In genomic region chr17:82287849-82288601, GRCh38 we compare ENCODE assay signal across 9 cellular contexts. TPM values are rescaled to one million over a fixed set of nuclear protein-coding genes. Genes with fewer than 3 reads are reported as not detected.
DNase-seq lines count a peak whose midpoint lies in the region; ATAC-seq, FAIRE-seq and TF ChIP-seq lines count a peak whose summit lies in the region.
"Had no signal": no experiment of that assay in that cellular context is flagged by ENCODE, and none has a peak within 500 bp of the region (broad histone marks: within the 10 kb centered on the region; RNA-seq: fewer than 3 reads in every experiment).

No MANE protein-coding gene starts in this region.

- peaks cover 5% of the 10 kb centered on the region for H3K79me2 ChIP-seq in HepG2 (ENCODE audit: insufficient read depth, low read length)
- H3K79me2 ChIP-seq in mesendoderm (ENCODE audit: control insufficient read depth, insufficient read depth, low read length): no peaks in the 10 kb centered on the region

- H3K27me3 ChIP-seq in HepG2 (ENCODE audit: control insufficient read depth in 1 of 2, insufficient read depth in 2 of 2, low read length in 2 of 2): peaks cover 0 to 5% of the 10 kb centered on the region in 2 experiments; a peak in 4 of 5 replicates
- no peaks in the 10 kb centered on the region for H3K27me3 ChIP-seq in H7 (ENCODE audit: control insufficient read depth, insufficient read depth, low read length)
- no peaks in the 10 kb centered on the region for H3K27me3 ChIP-seq in mesendoderm (ENCODE audit: insufficient read depth, low read length, poor library complexity)
- H3K27me3 ChIP-seq in effector memory CD4-positive, alpha-beta T cell (replicated peaks; ENCODE audit: control insufficient read depth, insufficient read depth, low read length, poor library complexity, severe bottlenecking): no peaks in the 10 kb centered on the region

- peak; percentile 68 for FAIRE-seq in HepG2 (lab: Jason Lieb, UNC)

- 0 out of 2 replicates have a peak overlapping the region, but pooled peaks have one; percentile 6 for H3K4me3 ChIP-seq in LNCaP clone FGC (ENCODE audit: low read depth, low read length)
- H3K4me3 ChIP-seq in HepG2 (replicated peaks in 1 of 3; ENCODE audit: insufficient read depth in 1 of 3, low read depth in 2 of 3, low read length in 3 of 3): no peak overlapping the region
- H3K4me3 ChIP-seq in H7 (ENCODE audit: insufficient read depth, low read depth, low read length): no peak overlapping the region
- no peak overlapping the region for H3K4me3 ChIP-seq in mesendoderm (ENCODE audit: low read length)
- H3K4me3 ChIP-seq in effector memory CD4-positive, alpha-beta T cell (ENCODE audit: insufficient read depth, low read depth, low read length, poor library complexity, severe bottlenecking): no peak overlapping the region

- POLR2A ChIA-PET in HepG2 (lab: Yijun Ruan, JAX): interaction anchor here (0.7 to 2.9 kb wide), 5 partner anchors 10 to 20 kb away, joined by 3 to 23 read pairs (median 6); partner anchors contain the start of gene CSNK1D

- peak; percentile 71 for DNase-seq in AG08396 (ENCODE audit: low spot score)
- DNase-seq in LNCaP clone FGC (ENCODE audit: low read depth): peak; percentile 100
- peak; percentile 97 for DNase-seq in HepG2 (ENCODE audit: low spot score)
- DNase-seq in H7: no peak
- no peak for DNase-seq in mesendoderm
- DNase-seq in effector memory CD4-positive, alpha-beta T cell: no peak
- DNase-seq: nephron progenitor cell had no signal

- H3K36me3 ChIP-seq in HepG2 (replicated peaks in 1 of 2; ENCODE audit: control insufficient read depth in 1 of 2, insufficient read depth in 2 of 2, low read length in 2 of 2): no peaks in the 10 kb centered on the region
- H3K36me3 ChIP-seq in H7 (replicated peaks; ENCODE audit: control insufficient read depth, insufficient read depth, low read length): no peaks in the 10 kb centered on the region
- no peaks in the 10 kb centered on the region for H3K36me3 ChIP-seq in mesendoderm (ENCODE audit: control insufficient read depth, insufficient read depth, low read length)
- H3K36me3 ChIP-seq in effector memory CD4-positive, alpha-beta T cell (ENCODE audit: control insufficient read depth, insufficient read depth, low read length): no peaks in the 10 kb centered on the region

- no peak overlapping the region for H2AK5ac ChIP-seq in mesendoderm (ENCODE audit: low read length)

- no peak overlapping the region for H2BK120ac ChIP-seq in mesendoderm (ENCODE audit: low read depth, low read length)

- H3K27ac ChIP-seq in VCaP (peak overlapping the region; percentile 84), HepG2 (ENCODE audit: extremely low read length, insufficient read depth, low read length) (peak overlapping the region; percentile 49), mesendoderm (ENCODE audit: low read depth, low read length) (no peak overlapping the region)
- no peak overlapping the region for H3K27ac ChIP-seq in effector memory CD4-positive, alpha-beta T cell (ENCODE audit: insufficient read depth, low read length, poor library complexity, severe bottlenecking)

- no peak overlapping the region for H4K8ac ChIP-seq in mesendoderm (ENCODE audit: low read depth, low read length)

- peak in 1 of 2 experiments; percentile 61; a peak in 2 of 4 replicates for TF ChIP-seq POLR2A in HepG2 (IDR thresholded peaks at IDR 0.05; ENCODE audit: insufficient read depth in 1 of 2, low read depth in 2 of 2, low read length in 2 of 2)

- H3K4ac ChIP-seq in mesendoderm (ENCODE audit: low read depth, low read length): no peak overlapping the region

- no peak overlapping the region for H2BK15ac ChIP-seq in mesendoderm (replicated peaks; ENCODE audit: low read depth)

- no peak for TF ChIP-seq RAD21 in HepG2 (CRISPR knock-in tag; IDR thresholded peaks at IDR 0.05)

- no peaks in the 10 kb centered on the region for H3K9me3 Mint-ChIP-seq in activated T-helper 17 cell treated with anti-CD3 and anti-CD28 coated beads, Interleukin-2, amount 50 U/mL, for 72 hours

- no peak overlapping the region for H3K18ac ChIP-seq in mesendoderm (ENCODE audit: low read length)

- H2AFZ ChIP-seq in HepG2 (ENCODE audit: low read length): no peak overlapping the region

- H3K36me3 Mint-ChIP-seq in activated T-helper 17 cell treated with anti-CD3 and anti-CD28 coated beads, Interleukin-2, amount 50 U/mL, for 72 hours (ENCODE audit: low read depth): peaks cover 5% of the 10 kb centered on the region

- H3K9ac ChIP-seq in HepG2 (ENCODE audit: insufficient read depth, low read depth, low read length) (peak overlapping the region; percentile 18; the same call in 1 of the 2 replicates), mesendoderm (ENCODE audit: low read length) (no peak overlapping the region)

- no peak overlapping the region for H3K27ac Mint-ChIP-seq in activated T-helper 17 cell treated with anti-CD3 and anti-CD28 coated beads, Interleukin-2, amount 50 U/mL, for 72 hours
- H3K27ac Mint-ChIP-seq: nephron progenitor cell had no signal

- H3K4me2 ChIP-seq in HepG2 (ENCODE audit: low read depth, low read length) (peak overlapping the region; percentile 35), mesendoderm (ENCODE audit: low read length) (no peak overlapping the region)

- H3K23ac ChIP-seq in mesendoderm (ENCODE audit: low read length): no peak overlapping the region

- BruUV-seq in HepG2 (replicated peaks; lab: Mats Ljungman, UMichigan): no TSS peak

- H3K79me1 ChIP-seq in mesendoderm (ENCODE audit: low read length): no peaks in the 10 kb centered on the region

- no peak overlapping the region for H3K56ac ChIP-seq in mesendoderm (ENCODE audit: low read length)

- TF ChIP-seq CTCF in LNCaP clone FGC (IDR thresholded peaks at IDR 0.05; ENCODE audit: control insufficient read depth, extremely low read depth, insufficient read depth) (no peak), VCaP (conservative IDR thresholded peaks at IDR 0.05) (no peak), HepG2 (CRISPR knock-in tag; IDR thresholded peaks at IDR 0.05) (peak; percentile 31; the same call in 1 of the 2 replicates)

- no peak overlapping the region for H2BK5ac ChIP-seq in mesendoderm (ENCODE audit: low read length)

- H4K5ac ChIP-seq in mesendoderm (ENCODE audit: low read length): no peak overlapping the region

- peak; percentile 47 for ATAC-seq in HepG2
- ATAC-seq in activated T-helper 17 cell treated with anti-CD3 and anti-CD28 coated beads, Interleukin-2, amount 50 U/mL, for 72 hours (replicated peaks): no peak

- H4K20me1 ChIP-seq in HepG2 (ENCODE audit: insufficient read depth, low read length): no peaks in the 10 kb centered on the region

- TF ChIP-seq EP300 in HepG2 (IDR thresholded peaks at IDR 0.05; ENCODE audit: low read depth in 2 of 2, low read length in 2 of 2): peak; percentile 81 to 88
- TF ChIP-seq EP300 in HepG2 (CRISPR knock-in tag; IDR thresholded peaks at IDR 0.05; ENCODE audit: borderline replicate concordance): peak; percentile 90; the same call in 1 of the 2 replicates

- in situ Hi-C loops in HepG2 (cut with HindIII; ENCODE audit: extremely low pct_ligation_motif_present, low pct_unique_long_range_greater_than_20kb): no loop called here

- H3K4me1 ChIP-seq in HepG2 (ENCODE audit: insufficient read depth, low read length) (peaks cover 70% of the 10 kb centered on the region), mesendoderm (ENCODE audit: control insufficient read depth, low read depth, low read length) (no peaks in the 10 kb centered on the region)
- H3K4me1 ChIP-seq in effector memory CD4-positive, alpha-beta T cell (ENCODE audit: control insufficient read depth, insufficient read depth, low read length, poor library complexity, severe bottlenecking): peaks cover 9% of the 10 kb centered on the region

- 8% methylated on average over 17 of the region's 17 CpGs for WGBS in HepG2 (ENCODE audit: low lambda C conversion rate)
- WGBS in mesendoderm (ENCODE audit: extremely low coverage, insufficient coverage, low lambda C conversion rate): no CpG with 5 or more reads among the region's 17 CpGs

- H3K27me3 Mint-ChIP-seq in activated T-helper 17 cell treated with anti-CD3 and anti-CD28 coated beads, Interleukin-2, amount 50 U/mL, for 72 hours: no peaks in the 10 kb centered on the region

- intact Hi-C loops in HepG2 (cut with micrococcal nuclease; ENCODE audit: unreplicated experiment): no loop called here

- H3K4me3 Mint-ChIP-seq in activated T-helper 17 cell treated with anti-CD3 and anti-CD28 coated beads, Interleukin-2, amount 50 U/mL, for 72 hours: no peak overlapping the region
- H3K4me3 Mint-ChIP-seq: nephron progenitor cell had no signal

- no peaks in the 10 kb centered on the region for H3K9me3 ChIP-seq in HepG2 (ENCODE audit: low read length)
- no peaks in the 10 kb centered on the region for H3K9me3 ChIP-seq in effector memory CD4-positive, alpha-beta T cell (ENCODE audit: control insufficient read depth, low read length)

- CTCF ChIA-PET in HepG2 (lab: Yijun Ruan, JAX; ENCODE audit: low intra/inter-chr PET ratio, low total read pairs): no interaction called here

- H3K4me1 Mint-ChIP-seq in activated T-helper 17 cell treated with anti-CD3 and anti-CD28 coated beads, Interleukin-2, amount 50 U/mL, for 72 hours: peaks cover 13% of the 10 kb centered on the region

RNA-seq across cellular contexts. Expression of gene CSNK1D, which starts 14.5 kb away (rescaled TPM):
- total RNA-seq in HepG2 (2016; rRNA removed; fragmentation: Illumina TruSeq; extraction: Trizol): 28.4 and 31.5 TPM in 2 replicates
- total RNA-seq in HepG2 (2016; cell fraction: cytosol; rRNA removed; fragmentation: Illumina TruSeq; extraction: Trizol; ENCODE audit: low read depth): 19.2 and 20.4 TPM in 2 replicates
- 23.0 and 34.1 TPM in 2 replicates for total RNA-seq in HepG2 (2016; cell fraction: insoluble cytoplasmic fraction; rRNA removed; fragmentation: Illumina TruSeq; extraction: Trizol)
- total RNA-seq in HepG2 (2016; cell fraction: membrane; rRNA removed; fragmentation: Illumina TruSeq; extraction: Trizol): 24.3 and 26.6 TPM in 2 replicates
- total RNA-seq in HepG2 (2016; cell fraction: nucleus; rRNA removed; fragmentation: Illumina TruSeq; extraction: Trizol): 42.8 and 45.6 TPM in 2 replicates
- polyA plus RNA-seq in HepG2 (2011; rRNA removed): 128 and 148 TPM in 2 replicates
- polyA plus RNA-seq in HepG2 (2011; cell fraction: cytosol; rRNA removed): 81.5 and 90.2 TPM in 2 replicates
- polyA plus RNA-seq in HepG2 (2011; cell fraction: nucleus; rRNA removed): 1,010 and 1,066 TPM in 2 replicates
- polyA plus RNA-seq in HepG2 (2012): 164 and 234 TPM in 2 replicates
- 19.6 and 21.8 TPM in 2 replicates for polyA plus RNA-seq in HepG2 (2016; cell fraction: cytosol; fragmentation: Illumina TruSeq; extraction: Trizol; ENCODE audit: low read depth)
- polyA plus RNA-seq in HepG2 (2016; cell fraction: insoluble cytoplasmic fraction; fragmentation: Illumina TruSeq; extraction: Trizol; ENCODE audit: low read depth): 71.8 and 89.7 TPM in 2 replicates
- polyA plus RNA-seq in HepG2 (2016; cell fraction: membrane; fragmentation: Illumina TruSeq; extraction: Trizol; ENCODE audit: low read depth): 40.8 and 42.7 TPM in 2 replicates
- 316 and 342 TPM in 2 replicates for polyA plus RNA-seq in HepG2 (2016; cell fraction: nucleus; fragmentation: Illumina TruSeq; extraction: Trizol; ENCODE audit: insufficient read depth, low read depth)
- polyA minus RNA-seq in HepG2 (2011; rRNA and poly(A)+ RNA removed; ENCODE audit: low replicate concordance): 78.0 and 103 TPM in 2 replicates
- polyA minus RNA-seq in HepG2 (2011; cell fraction: cytosol; rRNA and poly(A)+ RNA removed): 51.7 and 60.9 TPM in 2 replicates
- 117 and 118 TPM in 2 replicates for polyA minus RNA-seq in HepG2 (2011; cell fraction: nucleus; rRNA and poly(A)+ RNA removed)
- total RNA-seq in H7 (2014; rRNA removed; shearing (Covaris generic)): 31.7 and 37.3 TPM in 2 replicates
- polyA plus RNA-seq in mesendoderm (2013, experiment 1 of 2): 76.4 TPM
- polyA plus RNA-seq in mesendoderm (2013, experiment 2 of 2): 75.9 TPM
- 100 to 1,000 TPM; 140 to 142 TPM for total RNA-seq in activated T-helper 17 cell treated with anti-CD3 and anti-CD28 coated beads, Interleukin-2, amount 50 U/mL, for 72 hours

RNA-seq across cellular contexts. Expression of gene CD7, which starts 29.4 kb away (rescaled TPM):
- total RNA-seq in HepG2 (2016; rRNA removed; fragmentation: Illumina TruSeq; extraction: Trizol): 29.7 and 67.6 TPM in 2 replicates
- 23.3 and 25.5 TPM in 2 replicates for total RNA-seq in HepG2 (2016; cell fraction: cytosol; rRNA removed; fragmentation: Illumina TruSeq; extraction: Trizol; ENCODE audit: low read depth)
- total RNA-seq in HepG2 (2016; cell fraction: insoluble cytoplasmic fraction; rRNA removed; fragmentation: Illumina TruSeq; extraction: Trizol): 24.7 and 74.3 TPM in 2 replicates
- 36.8 and 47.2 TPM in 2 replicates for total RNA-seq in HepG2 (2016; cell fraction: membrane; rRNA removed; fragmentation: Illumina TruSeq; extraction: Trizol)
- total RNA-seq in HepG2 (2016; cell fraction: nucleus; rRNA removed; fragmentation: Illumina TruSeq; extraction: Trizol): 53.2 and 64.7 TPM in 2 replicates
- polyA plus RNA-seq in HepG2 (2011; rRNA removed): 72.7 and 76.4 TPM in 2 replicates
- polyA plus RNA-seq in HepG2 (2011; cell fraction: cytosol; rRNA removed): 34.4 and 89.4 TPM in 2 replicates
- polyA plus RNA-seq in HepG2 (2011; cell fraction: nucleus; rRNA removed): 127 and 155 TPM in 2 replicates
- 46.2 and 62.8 TPM in 2 replicates for polyA plus RNA-seq in HepG2 (2012)
- polyA plus RNA-seq in HepG2 (2016; cell fraction: cytosol; fragmentation: Illumina TruSeq; extraction: Trizol; ENCODE audit: low read depth): 56.5 and 63.8 TPM in 2 replicates
- polyA plus RNA-seq in HepG2 (2016; cell fraction: insoluble cytoplasmic fraction; fragmentation: Illumina TruSeq; extraction: Trizol; ENCODE audit: low read depth): 56.7 and 68.4 TPM in 2 replicates
- 78.3 and 78.6 TPM in 2 replicates for polyA plus RNA-seq in HepG2 (2016; cell fraction: membrane; fragmentation: Illumina TruSeq; extraction: Trizol; ENCODE audit: low read depth)
- polyA plus RNA-seq in HepG2 (2016; cell fraction: nucleus; fragmentation: Illumina TruSeq; extraction: Trizol; ENCODE audit: insufficient read depth, low read depth): 226 and 244 TPM in 2 replicates
- polyA minus RNA-seq in HepG2 (2011; rRNA and poly(A)+ RNA removed; ENCODE audit: low replicate concordance): 43.3 TPM in 1 of 2 replicates, not detected in the other
- 31.0 and 32.1 TPM in 2 replicates for polyA minus RNA-seq in HepG2 (2011; cell fraction: cytosol; rRNA and poly(A)+ RNA removed)
- polyA minus RNA-seq in HepG2 (2011; cell fraction: nucleus; rRNA and poly(A)+ RNA removed): 7.9 and 8.8 TPM in 2 replicates
- total RNA-seq in H7 (2014; rRNA removed; shearing (Covaris generic)): 0.38 and 1.7 TPM in 2 replicates
- 0.34 TPM for polyA plus RNA-seq in mesendoderm (2013, experiment 1 of 2)
- polyA plus RNA-seq in mesendoderm (2013, experiment 2 of 2): 0.39 TPM
- 100 to 1,000 TPM; 193 to 378 TPM for total RNA-seq in activated T-helper 17 cell treated with anti-CD3 and anti-CD28 coated beads, Interleukin-2, amount 50 U/mL, for 72 hours

RNA-seq across cellular contexts. Expression of gene SECTM1, which starts 45.5 kb away (rescaled TPM):
- 2.4 and 5.3 TPM in 2 replicates for total RNA-seq in HepG2 (2016; rRNA removed; fragmentation: Illumina TruSeq; extraction: Trizol)
- total RNA-seq in HepG2 (2016; cell fraction: cytosol; rRNA removed; fragmentation: Illumina TruSeq; extraction: Trizol; ENCODE audit: low read depth): 3.3 TPM in 2 replicates
- 3.0 and 5.5 TPM in 2 replicates for total RNA-seq in HepG2 (2016; cell fraction: insoluble cytoplasmic fraction; rRNA removed; fragmentation: Illumina TruSeq; extraction: Trizol)
- 3.8 and 5.6 TPM in 2 replicates for total RNA-seq in HepG2 (2016; cell fraction: membrane; rRNA removed; fragmentation: Illumina TruSeq; extraction: Trizol)
- 6.9 and 7.3 TPM in 2 replicates for total RNA-seq in HepG2 (2016; cell fraction: nucleus; rRNA removed; fragmentation: Illumina TruSeq; extraction: Trizol)
- polyA plus RNA-seq in HepG2 (2011; rRNA removed): 3.5 and 4.2 TPM in 2 replicates
- polyA plus RNA-seq in HepG2 (2011; cell fraction: cytosol; rRNA removed): 2.7 and 4.2 TPM in 2 replicates
- polyA plus RNA-seq in HepG2 (2011; cell fraction: nucleus; rRNA removed): 6.7 and 7.1 TPM in 2 replicates
- 5.0 and 7.2 TPM in 2 replicates for polyA plus RNA-seq in HepG2 (2012)
- polyA plus RNA-seq in HepG2 (2016; cell fraction: cytosol; fragmentation: Illumina TruSeq; extraction: Trizol; ENCODE audit: low read depth): 2.6 and 3.4 TPM in 2 replicates
- polyA plus RNA-seq in HepG2 (2016; cell fraction: insoluble cytoplasmic fraction; fragmentation: Illumina TruSeq; extraction: Trizol; ENCODE audit: low read depth): 4.0 and 4.2 TPM in 2 replicates
- 4.3 and 4.7 TPM in 2 replicates for polyA plus RNA-seq in HepG2 (2016; cell fraction: membrane; fragmentation: Illumina TruSeq; extraction: Trizol; ENCODE audit: low read depth)
- polyA plus RNA-seq in HepG2 (2016; cell fraction: nucleus; fragmentation: Illumina TruSeq; extraction: Trizol; ENCODE audit: insufficient read depth, low read depth): 5.1 and 5.5 TPM in 2 replicates
- polyA minus RNA-seq in HepG2 (2011; rRNA and poly(A)+ RNA removed; ENCODE audit: low replicate concordance): 8.8 and 15.0 TPM in 2 replicates
- 1.9 and 2.6 TPM in 2 replicates for polyA minus RNA-seq in HepG2 (2011; cell fraction: cytosol; rRNA and poly(A)+ RNA removed)
- 5.0 and 7.3 TPM in 2 replicates for polyA minus RNA-seq in HepG2 (2011; cell fraction: nucleus; rRNA and poly(A)+ RNA removed)
- total RNA-seq in H7 (2014; rRNA removed; shearing (Covaris generic)): 0.44 and 0.94 TPM in 2 replicates
- 0.03 TPM for polyA plus RNA-seq in mesendoderm (2013, experiment 1 of 2)
- polyA plus RNA-seq in mesendoderm (2013, experiment 2 of 2): 0.01 TPM
- 10 to 100 TPM; 16.4 to 22.3 TPM for total RNA-seq in activated T-helper 17 cell treated with anti-CD3 and anti-CD28 coated beads, Interleukin-2, amount 50 U/mL, for 72 hours

RNA-seq across cellular contexts. Expression of gene SLC16A3, which starts 59.2 kb away (rescaled TPM):
- total RNA-seq in HepG2 (2016; rRNA removed; fragmentation: Illumina TruSeq; extraction: Trizol): 99.9 and 242 TPM in 2 replicates
- 51.0 and 61.4 TPM in 2 replicates for total RNA-seq in HepG2 (2016; cell fraction: cytosol; rRNA removed; fragmentation: Illumina TruSeq; extraction: Trizol; ENCODE audit: low read depth)
- total RNA-seq in HepG2 (2016; cell fraction: insoluble cytoplasmic fraction; rRNA removed; fragmentation: Illumina TruSeq; extraction: Trizol): 83.6 and 248 TPM in 2 replicates
- total RNA-seq in HepG2 (2016; cell fraction: membrane; rRNA removed; fragmentation: Illumina TruSeq; extraction: Trizol): 88.3 and 97.4 TPM in 2 replicates
- total RNA-seq in HepG2 (2016; cell fraction: nucleus; rRNA removed; fragmentation: Illumina TruSeq; extraction: Trizol): 164 and 200 TPM in 2 replicates
- polyA plus RNA-seq in HepG2 (2011; rRNA removed): 349 and 598 TPM in 2 replicates
- polyA plus RNA-seq in HepG2 (2011; cell fraction: cytosol; rRNA removed): 384 and 554 TPM in 2 replicates
- polyA plus RNA-seq in HepG2 (2011; cell fraction: nucleus; rRNA removed): 293 and 327 TPM in 2 replicates
- polyA plus RNA-seq in HepG2 (2012): 348 and 404 TPM in 2 replicates
- polyA plus RNA-seq in HepG2 (2016; cell fraction: cytosol; fragmentation: Illumina TruSeq; extraction: Trizol; ENCODE audit: low read depth): 38.7 and 40.7 TPM in 2 replicates
- 95.9 and 111 TPM in 2 replicates for polyA plus RNA-seq in HepG2 (2016; cell fraction: insoluble cytoplasmic fraction; fragmentation: Illumina TruSeq; extraction: Trizol; ENCODE audit: low read depth)
- polyA plus RNA-seq in HepG2 (2016; cell fraction: membrane; fragmentation: Illumina TruSeq; extraction: Trizol; ENCODE audit: low read depth): 61.0 and 65.9 TPM in 2 replicates
- polyA plus RNA-seq in HepG2 (2016; cell fraction: nucleus; fragmentation: Illumina TruSeq; extraction: Trizol; ENCODE audit: insufficient read depth, low read depth): 334 and 368 TPM in 2 replicates
- 181 and 1,731 TPM in 2 replicates for polyA minus RNA-seq in HepG2 (2011; rRNA and poly(A)+ RNA removed; ENCODE audit: low replicate concordance)
- polyA minus RNA-seq in HepG2 (2011; cell fraction: cytosol; rRNA and poly(A)+ RNA removed): 365 and 408 TPM in 2 replicates
- polyA minus RNA-seq in HepG2 (2011; cell fraction: nucleus; rRNA and poly(A)+ RNA removed): 137 and 145 TPM in 2 replicates
- total RNA-seq in H7 (2014; rRNA removed; shearing (Covaris generic)): 31.2 and 52.0 TPM in 2 replicates
- 1.9 TPM for polyA plus RNA-seq in mesendoderm (2013, experiment 1 of 2)
- polyA plus RNA-seq in mesendoderm (2013, experiment 2 of 2): 1.6 TPM
- total RNA-seq in activated T-helper 17 cell treated with anti-CD3 and anti-CD28 coated beads, Interleukin-2, amount 50 U/mL, for 72 hours: 100 to 1,000 TPM; 167 to 309 TPM

Comparison
In these comparisons a context has a peak if more than half of its experiments do, and no peak if none do; other contexts are left out.
1. DNase-seq: peak in AG08396 (single experiment), LNCaP clone FGC (single experiment) and HepG2 (single experiment); none in H7 (single experiment), mesendoderm (single experiment) and effector memory CD4-positive, alpha-beta T cell (0 of 3).
2. H3K27ac ChIP-seq: peak in VCaP (single experiment) and HepG2 (single experiment); none in mesendoderm (single experiment) and effector memory CD4-positive, alpha-beta T cell (single experiment).